15 cellular contexts compared by ENCODE assay signal in the genomic region with DNA sequence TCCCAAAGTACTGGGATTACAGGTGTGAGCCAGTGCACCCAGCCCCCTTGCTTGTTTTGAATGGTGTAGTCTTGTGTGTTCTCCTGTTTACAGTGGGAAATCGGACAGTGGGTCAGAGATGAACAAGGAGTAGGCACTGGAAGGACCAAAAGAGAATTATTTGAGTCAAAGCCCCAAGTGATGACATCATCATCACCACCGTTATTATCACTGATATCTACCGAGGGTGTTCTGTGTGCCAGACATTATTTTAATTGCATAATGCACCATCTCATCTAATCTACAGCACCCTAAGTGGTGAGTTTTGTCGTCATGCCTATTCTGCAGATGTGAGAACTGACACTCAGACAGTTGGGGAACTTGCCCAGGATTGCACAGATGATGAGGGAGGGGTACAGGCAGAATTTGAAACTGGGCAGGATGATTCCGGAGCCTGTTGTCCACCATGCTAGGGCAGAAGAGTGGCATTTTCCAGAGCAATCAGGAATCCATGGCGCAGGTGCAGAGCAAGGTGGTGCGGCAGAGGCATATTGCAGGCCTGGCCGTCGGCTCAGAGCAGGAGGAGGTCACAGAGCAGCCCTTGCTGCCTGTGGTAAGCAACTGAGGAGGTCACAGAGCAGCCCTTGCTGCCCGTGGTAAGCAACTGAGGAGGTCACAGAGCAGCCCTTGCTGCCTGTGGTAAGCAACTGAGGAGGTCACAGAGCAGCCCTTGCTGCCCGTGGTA.
DNase-seq lines count a peak whose midpoint lies in the region; ATAC-seq and TF ChIP-seq lines count a peak whose summit lies in the region.
"Had no signal": no experiment of that assay in that cellular context is flagged by ENCODE, and none has a peak within 500 bp of the region (broad histone marks: within the 10 kb centered on the region; RNA-seq: fewer than 3 reads in every experiment).

No MANE protein-coding gene starts in this region.

- no peak overlapping the region for H3K4me3 Mint-ChIP-seq in activated naive CD4-positive, alpha-beta T cell treated with anti-CD3 and anti-CD28 coated beads, Interleukin-2, amount 50 U/mL, for 24 hours
- no peak overlapping the region for H3K4me3 Mint-ChIP-seq in activated naive CD4-positive, alpha-beta T cell treated with anti-CD3 and anti-CD28 coated beads, Interleukin-2, amount 10 ng/mL, durations not matched to agents 7 days and 5 days
- no peak overlapping the region for H3K4me3 Mint-ChIP-seq in GM23338
- H3K4me3 Mint-ChIP-seq: CD4-positive, alpha-beta memory T cell had no signal

- peaks cover 4% of the 10 kb centered on the region for H3K9me3 Mint-ChIP-seq in activated naive CD4-positive, alpha-beta T cell treated with anti-CD3 and anti-CD28 coated beads, Interleukin-2, amount 50 U/mL, for 24 hours
- H3K9me3 Mint-ChIP-seq in activated naive CD4-positive, alpha-beta T cell treated with anti-CD3 and anti-CD28 coated beads, Interleukin-2, amount 10 ng/mL, durations not matched to agents 7 days and 5 days = peaks cover 5% of the 10 kb centered on the region
- H3K9me3 Mint-ChIP-seq in GM23338 = peaks cover 4% of the 10 kb centered on the region; the same call in 1 of the 3 replicates

- no peak overlapping the region for H2AFZ ChIP-seq in GM23338

- no peaks in the 10 kb centered on the region for H3F3A ChIP-seq in GM23338 (replicated peaks; ENCODE audit: low read depth)

- H3K27ac ChIP-seq in RWPE2 (ENCODE audit: poor library complexity, severe bottlenecking) (no peak overlapping the region), lower lobe of right lung (no peak overlapping the region), sigmoid colon (no peak overlapping the region), GM23338 (ENCODE audit: low read depth) (no peak overlapping the region)
- H3K27ac ChIP-seq: 22Rv1 had no signal

- no peaks in the 10 kb centered on the region for H3K27me3 Mint-ChIP-seq in activated naive CD4-positive, alpha-beta T cell treated with anti-CD3 and anti-CD28 coated beads, Interleukin-2, amount 50 U/mL, for 24 hours
- peaks cover 37% of the 10 kb centered on the region for H3K27me3 Mint-ChIP-seq in activated naive CD4-positive, alpha-beta T cell treated with anti-CD3 and anti-CD28 coated beads, Interleukin-2, amount 10 ng/mL, durations not matched to agents 7 days and 5 days
- H3K27me3 Mint-ChIP-seq in GM23338 (ENCODE audit: insufficient read depth, low read depth, poor library complexity) = peaks cover 3% of the 10 kb centered on the region
- H3K27me3 Mint-ChIP-seq: CD4-positive, alpha-beta memory T cell had no signal

- TF ChIP-seq POLR2A in sigmoid colon (IDR thresholded peaks at IDR 0.05) = no peak

- H4K20me1 ChIP-seq in GM23338 (replicated peaks; ENCODE audit: insufficient read depth) = no peaks in the 10 kb centered on the region

- no peaks in the 10 kb centered on the region for H3K9me2 ChIP-seq in GM23338 (ENCODE audit: insufficient read depth)

- TF ChIP-seq EP300 in sigmoid colon (IDR thresholded peaks at IDR 0.05) = no peak

- ATAC-seq in RWPE2 (ENCODE audit: low read depth) = no peak
- ATAC-seq in lower lobe of right lung = no peak
- no peak for ATAC-seq in GM23338
- ATAC-seq: GM12878, HCT116 had no signal

- no peak overlapping the region for H3K4me3 ChIP-seq in RWPE2 (ENCODE audit: severe bottlenecking)
- H3K4me3 ChIP-seq in lower lobe of right lung = no peak overlapping the region
- no peak overlapping the region for H3K4me3 ChIP-seq in sigmoid colon
- no peak overlapping the region for H3K4me3 ChIP-seq in GM23338
- H3K4me3 ChIP-seq: GM12878 had no signal

- CTCF ChIA-PET in activated naive CD4-positive, alpha-beta T cell treated with anti-CD3 and anti-CD28 coated beads, Interleukin-2, amount 10 ng/mL, durations not matched to agents 7 days and 5 days (lab: Charles Lee) = no interaction called here

- 75 to 83% methylated on average over 11 of the region's 11 CpGs for WGBS in sigmoid colon, 2 donors

- peaks cover 5% of the 10 kb centered on the region for H3K4me1 Mint-ChIP-seq in activated naive CD4-positive, alpha-beta T cell treated with anti-CD3 and anti-CD28 coated beads, Interleukin-2, amount 50 U/mL, for 24 hours
- peaks cover 2% of the 10 kb centered on the region for H3K4me1 Mint-ChIP-seq in activated naive CD4-positive, alpha-beta T cell treated with anti-CD3 and anti-CD28 coated beads, Interleukin-2, amount 10 ng/mL, durations not matched to agents 7 days and 5 days
- no peaks in the 10 kb centered on the region for H3K4me1 Mint-ChIP-seq in GM23338

- H3K9me3 ChIP-seq in RWPE2 (ENCODE audit: severe bottlenecking) (no peaks in the 10 kb centered on the region), lower lobe of right lung (peaks cover 4% of the 10 kb centered on the region), sigmoid colon (peaks cover 0 to 3% (median 0%) of the 10 kb centered on the region in 4 donors)

- TF ChIP-seq CTCF in RWPE2 (IDR thresholded peaks at IDR 0.05; ENCODE audit: poor library complexity, severe bottlenecking) (no peak), lower lobe of right lung (IDR thresholded peaks at IDR 0.05) (no peak), sigmoid colon (IDR thresholded peaks at IDR 0.05) (no peak), GM23338 (conservative IDR thresholded peaks at IDR 0.05; ENCODE audit: low read depth in 2 of 2) (no peak)

- H3K36me3 ChIP-seq in RWPE2 (ENCODE audit: low read depth) = no peaks in the 10 kb centered on the region
- H3K36me3 ChIP-seq in lower lobe of right lung = no peaks in the 10 kb centered on the region
- no peaks in the 10 kb centered on the region for H3K36me3 ChIP-seq in sigmoid colon
- H3K36me3 ChIP-seq in GM23338 (ENCODE audit: insufficient read depth) = no peaks in the 10 kb centered on the region

- intact Hi-C loops in lower lobe of right lung (cut with DNase I) (no loop called here), sigmoid colon (cut with DNase I) (no loop called here)

- H3K36me3 Mint-ChIP-seq in activated naive CD4-positive, alpha-beta T cell treated with anti-CD3 and anti-CD28 coated beads, Interleukin-2, amount 50 U/mL, for 24 hours = no peaks in the 10 kb centered on the region
- H3K36me3 Mint-ChIP-seq in activated naive CD4-positive, alpha-beta T cell treated with anti-CD3 and anti-CD28 coated beads, Interleukin-2, amount 10 ng/mL, durations not matched to agents 7 days and 5 days = no peaks in the 10 kb centered on the region
- no peaks in the 10 kb centered on the region; the same call in 2 of the 3 replicates for H3K36me3 Mint-ChIP-seq in GM23338 (ENCODE audit: low read depth)
- H3K36me3 Mint-ChIP-seq: CD4-positive, alpha-beta memory T cell had no signal

- H3K27ac Mint-ChIP-seq in activated naive CD4-positive, alpha-beta T cell treated with anti-CD3 and anti-CD28 coated beads, Interleukin-2, amount 50 U/mL, for 24 hours = peak overlapping the region; percentile 1
- H3K27ac Mint-ChIP-seq in activated naive CD4-positive, alpha-beta T cell treated with anti-CD3 and anti-CD28 coated beads, Interleukin-2, amount 10 ng/mL, durations not matched to agents 7 days and 5 days = no peak overlapping the region
- no peak overlapping the region for H3K27ac Mint-ChIP-seq in GM23338

- no peak for DNase-seq in activated naive CD4-positive, alpha-beta T cell treated with anti-CD3 and anti-CD28 coated beads, Interleukin-2, amount 10 ng/mL, durations not matched to agents 7 days and 5 days
- DNase-seq in RWPE2 (ENCODE audit: low spot score) (peak; percentile 34), lower lobe of right lung (peak; percentile 34), sigmoid colon (peak; percentile 15), GM23338 (ENCODE audit: low spot score) (no peak), OCI-M1 (lab: John Stamatoyannopoulos, UW) (no peak), activated gamma-delta T cell treated with Interleukin-2 at 50 U/mL for 16 hours (no peak)
- DNase-seq: AML-193; C1 segment of cervical spinal cord; CD4-positive, alpha-beta memory T cell; DMS79 had no signal

- no peak overlapping the region for H3K4me2 ChIP-seq in GM23338

- no peaks in the 10 kb centered on the region for H3K27me3 ChIP-seq in RWPE2 (ENCODE audit: insufficient read depth, poor library complexity, severe bottlenecking)
- no peaks in the 10 kb centered on the region for H3K27me3 ChIP-seq in lower lobe of right lung (ENCODE audit: low read depth)
- no peaks in the 10 kb centered on the region for H3K27me3 ChIP-seq in sigmoid colon
- H3K27me3 ChIP-seq in GM23338 (ENCODE audit: insufficient read depth) = no peaks in the 10 kb centered on the region

- no peaks in the 10 kb centered on the region for H3K79me2 ChIP-seq in GM23338 (replicated peaks; ENCODE audit: insufficient read depth)

- H3K4me1 ChIP-seq in RWPE2 (ENCODE audit: insufficient read depth, poor library complexity, severe bottlenecking) (no peaks in the 10 kb centered on the region), lower lobe of right lung (no peaks in the 10 kb centered on the region), sigmoid colon (peaks cover 0 to 6% (median 3%) of the 10 kb centered on the region in 4 donors), GM23338 (ENCODE audit: insufficient read depth) (no peaks in the 10 kb centered on the region)

TF ChIP-seq in GM23338, 12 proteins besides CTCF, POLR2A, EP300 and RAD21 (continues in another document):
- TF ChIP-seq NANOG (IDR thresholded peaks at IDR 0.05; ENCODE audit: borderline replicate concordance) = no peak

Comparison
In these comparisons a context has a peak if more than half of its experiments do, and no peak if none do; other contexts are left out.
1. DNase-seq: peak in RWPE2 (single experiment), lower lobe of right lung (single experiment) and sigmoid colon (single experiment); none in activated naive CD4-positive, alpha-beta T cell treated with anti-CD3 and anti-CD28 coated beads, Interleukin-2, amount 10 ng/mL, durations not matched to agents 7 days and 5 days (single experiment), GM23338 (single experiment), OCI-M1 (single experiment) and activated gamma-delta T cell treated with Interleukin-2 at 50 U/mL for 16 hours (single experiment).